In genomic region chr15:47442366-47442765, GRCh38 we compare ENCODE assay signal across 34 cellular contexts.
"Had no signal": no experiment of that assay in that cellular context is flagged by ENCODE, and none has a peak within 500 bp of the region (broad histone marks: within the 10 kb centered on the region; RNA-seq: fewer than 3 reads in every experiment).

No MANE protein-coding gene starts in this region.

- DNase-seq: Karpas-422, Kasumi-1, MG63, MM.1S, MV-4-11, NCI-H1048, NCI-H1092, NCI-H1092 treated with DMSO at 0.1 percent for 48 hours, NCI-H1105, NCI-H1105 treated with DMSO at 0.1 percent for 48 hours, NCI-H1417, NCI-H1417 treated with DMSO at 0.1 percent for 48 hours, NCI-H1436, NCI-H1436 treated with DMSO at 0.1 percent for 48 hours, NCI-H146, NCI-H1694, NCI-H1694 treated with DMSO at 0.1 percent for 48 hours, NCI-H187, NCI-H187 treated with DMSO at 0.1 percent for 48 hours, NCI-H1930, NCI-H2029, NCI-H2029 treated with DMSO at 0.1 percent for 48 hours, NCI-H2081, NCI-H2081 treated with DMSO at 0.1 percent for 48 hours, NCI-H2107, NCI-H2171, NCI-H226, NCI-H345, NCI-H446, NCI-H446 treated with DMSO at 0.1 percent for 48 hours, NCI-H510A, NCI-H510A treated with DMSO at 0.1 percent for 48 hours, NCI-H524, NCI-H524 treated with DMSO at 0.1 percent for 48 hours had no signal

- H3K4me3 ChIP-seq: MG63 had no signal

- H3K36me3 ChIP-seq: MG63 had no signal

- H3K27me3 ChIP-seq: MG63 had no signal

- H3K9me3 ChIP-seq: MG63 had no signal
